ENCODE assay signal across 15 cellular contexts in the genomic region with DNA sequence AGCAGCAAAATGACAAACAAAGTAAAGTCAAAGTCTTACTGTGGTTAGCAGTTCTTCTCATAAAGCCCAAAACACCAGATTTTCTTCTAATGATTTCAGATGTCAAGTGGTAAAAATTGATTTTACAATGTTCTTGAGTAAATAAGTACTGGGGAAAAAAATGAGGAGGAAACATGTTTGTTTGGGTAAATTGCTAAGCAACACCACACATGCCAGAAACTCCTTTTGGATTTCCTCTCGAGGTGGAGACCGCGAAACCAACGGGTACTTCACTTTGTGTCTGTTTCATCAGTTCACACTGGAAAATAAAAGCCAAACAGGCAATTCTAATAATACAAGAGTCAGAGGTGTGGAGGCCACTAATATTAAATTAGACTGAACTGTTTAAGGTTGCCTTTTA. TPM values are rescaled to one million over a fixed set of nuclear protein-coding genes. Genes with fewer than 3 reads are reported as not detected.
DNase-seq lines count a peak whose midpoint lies in the region; TF ChIP-seq lines count a peak whose summit lies in the region.
"Had no signal": no experiment of that assay in that cellular context is flagged by ENCODE, and none has a peak within 500 bp of the region (broad histone marks: within the 10 kb centered on the region; RNA-seq: fewer than 3 reads in every experiment).

No MANE protein-coding gene starts in this region.

- in situ Hi-C loops in astrocyte of the spinal cord (cut with HindIII; ENCODE audit: low sequenced_read_pairs), result no loop called here

- no TSS peak for BruUV-seq in OCI-LY7 (replicated peaks; lab: Mats Ljungman, UMichigan)

- CTCF ChIA-PET in OCI-LY7 (lab: Charles Lee; ENCODE audit: unreplicated experiment), result no interaction called here

- no peak overlapping the region for H3K27ac ChIP-seq in osteoblast (ENCODE audit: low read depth, low read length)
- H3K27ac ChIP-seq in sigmoid colon, result no peak overlapping the region
- H3K27ac ChIP-seq in OCI-LY7 (ENCODE audit: low read depth, low read length, poor library complexity, severe bottlenecking), result no peak overlapping the region

- H3K27me3 ChIP-seq in osteoblast (ENCODE audit: insufficient read depth, low read length), result no peaks in the 10 kb centered on the region
- H3K27me3 ChIP-seq in sigmoid colon, result no peaks in the 10 kb centered on the region
- H3K27me3 ChIP-seq: gastroesophageal sphincter had no signal

- peak; percentile 64 for DNase-seq in AG20443 (ENCODE audit: low spot score)
- peak; percentile 82 for DNase-seq in GM04503 (ENCODE audit: low read depth)
- peak; percentile 17 for DNase-seq in astrocyte of the spinal cord (ENCODE audit: low read depth, low spot score)
- DNase-seq in osteoblast (ENCODE audit: insufficient read length, low spot score, missing footprints), result no peak
- DNase-seq in NK-92 (lab: John Stamatoyannopoulos, UW; ENCODE audit: unreplicated experiment), result no peak
- DNase-seq in NCI-H524 treated with DMSO at 0.1 percent for 48 hours (lab: John Stamatoyannopoulos, UW), result no peak
- DNase-seq in sigmoid colon, result no peak
- no peak for DNase-seq in OCI-LY7 (ENCODE audit: low spot score)
- DNase-seq: activated naive CD8-positive, alpha-beta T cell treated with anti-CD3 and anti-CD28 coated beads, Interleukin-2, amount 50 U/mL, for 24 hours; IMR-90; naive thymus-derived CD8-positive, alpha-beta T cell; NCI-H2081 treated with DMSO at 0.1 percent for 48 hours; NK-92 treated with Interleukin-12 subunit alpha and Interleukin-12 subunit beta, amount 100 ng/mL, for 24 hours had no signal

- H3K4me3 ChIP-seq in astrocyte of the spinal cord (ENCODE audit: low read depth, low read length) (no peak overlapping the region), osteoblast (ENCODE audit: insufficient read depth, low read length) (no peak overlapping the region), sigmoid colon (no peak overlapping the region), OCI-LY7 (ENCODE audit: low read depth, low read length, poor library complexity, severe bottlenecking) (no peak overlapping the region)
- H3K4me3 ChIP-seq: gastroesophageal sphincter had no signal

- TF ChIP-seq CTCF in astrocyte of the spinal cord (IDR thresholded peaks at IDR 0.05; ENCODE audit: low read depth, low read length) (no peak), osteoblast (IDR thresholded peaks at IDR 0.05; ENCODE audit: extremely low read depth, low read depth, low read length) (no peak), sigmoid colon (IDR thresholded peaks at IDR 0.05) (no peak), OCI-LY7 (conservative IDR thresholded peaks at IDR 0.05; ENCODE audit: low read length) (no peak)

- TF ChIP-seq POLR2A in sigmoid colon (IDR thresholded peaks at IDR 0.05), result no peak

- no peaks in the 10 kb centered on the region for H3K36me3 ChIP-seq in osteoblast (ENCODE audit: insufficient read depth, low read length)
- H3K36me3 ChIP-seq in sigmoid colon, result no peaks in the 10 kb centered on the region
- H3K36me3 ChIP-seq in OCI-LY7 (ENCODE audit: insufficient read depth, low read length), result no peaks in the 10 kb centered on the region
- H3K36me3 ChIP-seq: gastroesophageal sphincter had no signal

- intact Hi-C loops in sigmoid colon (cut with DNase I) (no loop called here), OCI-LY7 (cut with micrococcal nuclease; ENCODE audit: unreplicated experiment) (no loop called here)

- no peaks in the 10 kb centered on the region for H3K9me2 ChIP-seq in OCI-LY7 (ENCODE audit: insufficient read depth, low read length)

- no peaks in the 10 kb centered on the region for H3K79me2 ChIP-seq in osteoblast (ENCODE audit: insufficient read depth, low read length)
- H3K79me2 ChIP-seq in OCI-LY7 (ENCODE audit: insufficient read depth, low read depth, low read length), result no peaks in the 10 kb centered on the region

- WGBS in sigmoid colon, 2 donors, result 35 to 63% methylated on average over 4 of the region's 4 CpGs

- H3K9me3 ChIP-seq in osteoblast (ENCODE audit: low read depth, low read length), result no peaks in the 10 kb centered on the region
- H3K9me3 ChIP-seq in sigmoid colon, result no peaks in the 10 kb centered on the region
- no peaks in the 10 kb centered on the region for H3K9me3 ChIP-seq in OCI-LY7 (ENCODE audit: low read length)
- H3K9me3 ChIP-seq: gastroesophageal sphincter had no signal

- POLR2A ChIA-PET in OCI-LY7 (lab: Charles Lee), result no interaction called here

- H4K20me1 ChIP-seq in osteoblast (ENCODE audit: insufficient read depth, low read length) (no peaks in the 10 kb centered on the region), OCI-LY7 (ENCODE audit: insufficient read depth, low read length) (no peaks in the 10 kb centered on the region)

- H3K4me1 ChIP-seq in osteoblast (ENCODE audit: insufficient read depth, low read length) (peaks cover 20% of the 10 kb centered on the region), sigmoid colon (peaks cover 0 to 25% (median 21%) of the 10 kb centered on the region in 4 donors), OCI-LY7 (ENCODE audit: insufficient read depth, low read length, poor library complexity, severe bottlenecking) (no peaks in the 10 kb centered on the region)

- no peak for TF ChIP-seq EP300 in sigmoid colon (IDR thresholded peaks at IDR 0.05)

- peak overlapping the region; percentile 23 for H2AFZ ChIP-seq in osteoblast (ENCODE audit: low read length)
- no peak overlapping the region for H2AFZ ChIP-seq in OCI-LY7 (ENCODE audit: low read length)

- H3K4me2 ChIP-seq in osteoblast (ENCODE audit: insufficient read depth, low read length) (no peak overlapping the region), OCI-LY7 (ENCODE audit: low read length) (no peak overlapping the region)

RNA-seq across cellular contexts. Expression of a gene that starts 4.6 kb away (rescaled TPM):
- total RNA-seq in osteoblast, result 106 and 111 TPM in 2 replicates
- 100 to 1,000 TPM in 2 of 4 donors, 10 to 100 TPM in 2; 67.6 to 123 (median 101) TPM for total RNA-seq in sigmoid colon
- 1 to 10 TPM; 1.4 to 7.3 (median 4.2) TPM for polyA plus RNA-seq in sigmoid colon
- 4.5 and 8.5 TPM in 2 replicates for total RNA-seq in OCI-LY7 (2014; rRNA removed; shearing (Covaris generic))
- total RNA-seq in OCI-LY7 (2022), result 3.1 and 3.8 TPM in 2 replicates

RNA-seq across cellular contexts. Expression of a gene that starts 27.3 kb away (rescaled TPM):
- total RNA-seq in osteoblast (7.6 and 16.2 TPM in 2 replicates), sigmoid colon (10 to 100 TPM; 30.4 to 47.8 (median 41.9) TPM), OCI-LY7 (2022) (not detected in 2 replicates)
- 10 to 100 TPM in 2 of 3 donors, 1 to 10 TPM in 1; 3.0 to 29.4 (median 16.6) TPM for polyA plus RNA-seq in sigmoid colon
- total RNA-seq in OCI-LY7 (2014; rRNA removed; shearing (Covaris generic)), result 1.4 TPM in 1 of 2 replicates, not detected in the other
- total RNA-seq: pulmonary artery endothelial cell had no signal
- polyA plus RNA-seq: naive thymus-derived CD8-positive, alpha-beta T cell had no signal

Comparison
In these comparisons a context has a peak if more than half of its experiments do, and no peak if none do; other contexts are left out.
1. DNase-seq: peak in AG20443 (single experiment), GM04503 (single experiment) and astrocyte of the spinal cord (single experiment); none in osteoblast (single experiment), NK-92 (single experiment), NCI-H524 treated with DMSO at 0.1 percent for 48 hours (single experiment), sigmoid colon (single experiment) and OCI-LY7 (single experiment).
2. RNA of a gene that starts 4.6 kb away (total RNA-seq): 67.6 to 123 TPM in sigmoid colon and 106 to 111 TPM in osteoblast; 3.1 to 8.5 TPM in OCI-LY7; every median in the first group is over 4 times any median in the second.